In the genomic region with DNA sequence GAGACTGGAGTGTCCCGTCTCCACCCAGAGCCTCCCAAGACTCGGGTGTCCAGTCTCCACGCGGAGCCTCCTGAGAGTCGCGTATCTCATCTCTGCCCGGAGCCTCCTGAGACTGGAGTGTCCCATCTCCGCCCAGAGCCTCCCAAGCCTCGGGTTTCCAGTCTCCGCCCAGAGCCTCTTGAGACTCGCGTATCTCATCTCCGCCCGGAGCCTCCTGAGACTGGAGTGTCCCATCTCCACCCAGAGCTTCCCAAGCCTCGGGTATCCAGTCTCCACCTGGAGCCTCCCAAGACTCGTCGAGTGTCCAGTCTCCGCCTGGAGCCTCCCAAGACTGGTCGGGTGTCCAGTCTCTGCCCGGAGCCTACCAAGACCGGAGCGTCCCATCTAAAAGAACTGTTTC, we compare ENCODE assay signal across 9 cellular contexts. TPM values are rescaled to one million over a fixed set of nuclear protein-coding genes. Genes with fewer than 3 reads are reported as not detected.
"Had no signal": no experiment of that assay in that cellular context is flagged by ENCODE, and none has a peak within 500 bp of the region (broad histone marks: within the 10 kb centered on the region; RNA-seq: fewer than 3 reads in every experiment).

No MANE protein-coding gene starts in this region.

- DNase-seq: GDM1, GF-D8 had no signal

- ATAC-seq: GM12878 had no signal

- H3K4me3 ChIP-seq: GM12878 had no signal

- FAIRE-seq: G401.6, GM12878, GM12891, GM12892, GM18507, GM19239 had no signal

RNA-seq across cellular contexts. Expression of gene FAM47C, which starts 2.3 kb away (rescaled TPM):
- total RNA-seq: G401, GM12878 had no signal
- polyA plus RNA-seq: GM12878 had no signal
